23 cellular contexts compared by ENCODE assay signal in genomic region chr5:65018763-65019162, GRCh38.
"Had no signal": no experiment of that assay in that cellular context is flagged by ENCODE, and none has a peak within 500 bp of the region (broad histone marks: within the 10 kb centered on the region; RNA-seq: fewer than 3 reads in every experiment).

No MANE protein-coding gene starts in this region.

- H3K27me3 Mint-ChIP-seq: naive B cell; progenitor cell of endocrine pancreas; stimulated activated memory B cell treated with anti-CD40 and anti-IgM and Interleukin-4, amounts not matched to agents 10 μg/mL and 1 μg/mL and 100 μg/mL, for 72 hours; stimulated activated naive CD8-positive, alpha-beta T cell treated with anti-CD3 and anti-CD28 coated beads, Interleukin-15, Interleukin-2, amounts not matched to agents 100 ng/mL and 50 ng/mL, for 24 hours had no signal

- H3K27ac Mint-ChIP-seq: progenitor cell of endocrine pancreas; stimulated activated memory B cell treated with anti-CD40 and anti-IgM and Interleukin-4, amounts not matched to agents 10 μg/mL and 1 μg/mL and 100 μg/mL, for 72 hours; stimulated activated naive CD8-positive, alpha-beta T cell treated with anti-CD3 and anti-CD28 coated beads, Interleukin-15, Interleukin-2, amounts not matched to agents 100 ng/mL and 50 ng/mL, for 24 hours had no signal

- FAIRE-seq: endometrium, kidney, pancreas had no signal

- DNase-seq: effector memory CD4-positive, alpha-beta T cell; gastrocnemius medialis; glutamatergic neuron; kidney; left cardiac atrium; mesendoderm; naive B cell; occipital lobe; pancreas; right lobe of liver; spleen; stimulated activated CD4-positive, alpha-beta T cell treated with anti-CD3 and anti-CD28 coated beads, Interleukin-15, amount 100 ng/mL, for 24 hours; stimulated activated CD4-positive, alpha-beta T cell treated with anti-CD3 and anti-CD28 coated beads, Interleukin-1b, Interleukin-23, amount 100 ng/mL, for 48 hours; stimulated activated CD4-positive, alpha-beta T cell treated with anti-CD3 and anti-CD28 coated beads, Interleukin-4, amount 100 ng/mL, for 24 hours; transverse colon had no signal

- H3K9me3 Mint-ChIP-seq: naive B cell; nephron; stimulated activated memory B cell treated with anti-CD40 and anti-IgM and Interleukin-4, amounts not matched to agents 10 μg/mL and 1 μg/mL and 100 μg/mL, for 72 hours; stimulated activated naive CD8-positive, alpha-beta T cell treated with anti-CD3 and anti-CD28 coated beads, Interleukin-15, Interleukin-2, amounts not matched to agents 100 ng/mL and 50 ng/mL, for 24 hours had no signal

- H3K27ac ChIP-seq: gastrocnemius medialis, hepatocyte, pancreas, right lobe of liver, spleen, thoracic aorta, transverse colon had no signal

- H2AFZ ChIP-seq: hepatocyte had no signal

- H3K4me3 ChIP-seq: gastrocnemius medialis, hepatocyte, pancreas, right lobe of liver, spleen, thoracic aorta, transverse colon had no signal

- H3K79me2 ChIP-seq: hepatocyte had no signal

- H3K36me3 Mint-ChIP-seq: naive B cell; stimulated activated memory B cell treated with anti-CD40 and anti-IgM and Interleukin-4, amounts not matched to agents 10 μg/mL and 1 μg/mL and 100 μg/mL, for 72 hours had no signal

- H3K4me3 Mint-ChIP-seq: naive B cell; nephron; stimulated activated memory B cell treated with anti-CD40 and anti-IgM and Interleukin-4, amounts not matched to agents 10 μg/mL and 1 μg/mL and 100 μg/mL, for 72 hours; stimulated activated naive CD8-positive, alpha-beta T cell treated with anti-CD3 and anti-CD28 coated beads, Interleukin-15, Interleukin-2, amounts not matched to agents 100 ng/mL and 50 ng/mL, for 24 hours had no signal

- H3K4me2 ChIP-seq: hepatocyte had no signal

- H3K4me1 ChIP-seq: gastrocnemius medialis, pancreas, right lobe of liver had no signal

- H3K36me3 ChIP-seq: gastrocnemius medialis, pancreas, right lobe of liver, thoracic aorta, transverse colon had no signal

- ATAC-seq: esophagus mucosa; gastrocnemius medialis; pancreas; right lobe of liver; stimulated activated memory B cell treated with anti-CD40 and anti-IgM and Interleukin-4, amounts not matched to agents 10 μg/mL and 1 μg/mL and 100 μg/mL, for 72 hours had no signal

- H3K27me3 ChIP-seq: gastrocnemius medialis, hepatocyte, pancreas, right lobe of liver, spleen, transverse colon had no signal

- H3K9me3 ChIP-seq: gastrocnemius medialis, pancreas, right lobe of liver, spleen, thoracic aorta, transverse colon had no signal
